ENCODE assay signal across 11 cellular contexts in genomic region chr10:61135276-61135721, GRCh38.
A peak's percentile ranks its signal among the peaks of the same experiment; 100 is the strongest.
DNase-seq lines count a peak whose midpoint lies in the region; ATAC-seq and TF ChIP-seq lines count a peak whose summit lies in the region.
"Had no signal": no experiment of that assay in that cellular context is flagged by ENCODE, and none has a peak within 500 bp of the region (broad histone marks: within the 10 kb centered on the region; RNA-seq: fewer than 3 reads in every experiment).

No MANE protein-coding gene starts in this region.

- DNase-seq in GM10266 (ENCODE audit: extremely low spot score) (peak; percentile 17), NCI-H526 treated with DMSO at 0.1 percent for 48 hours (lab: John Stamatoyannopoulos, UW) (peak; percentile 90), BE2C (no peak), NCI-H2227 treated with DMSO at 0.1 percent for 48 hours (lab: John Stamatoyannopoulos, UW) (no peak), natural killer cell (no peak)
- DNase-seq in activated naive CD4-positive, alpha-beta T cell treated with anti-CD3 and anti-CD28 coated beads, Interleukin-2, amount 10 ng/mL, durations not matched to agents 7 days and 5 days, result no peak
- DNase-seq: NCI-H1048; SHP77 treated with DMSO at 0.1 percent for 48 hours; stimulated activated CD4-positive, alpha-beta T cell treated with anti-CD3 and anti-CD28 coated beads, Interleukin-4, amount 100 ng/mL, for 4 hours had no signal

- intact Hi-C loops in natural killer cell (cut with micrococcal nuclease), result no loop called here

- ATAC-seq in GM19463 (IDR thresholded peaks at IDR 0.05; ENCODE audit: unreplicated experiment), result peak; percentile 97
- ATAC-seq in HG02981 (IDR thresholded peaks at IDR 0.05; ENCODE audit: unreplicated experiment), result peak; percentile 97
- no peak for ATAC-seq in natural killer cell

- H3K4me3 ChIP-seq in BE2C (ENCODE audit: low read depth, low read length), result no peak overlapping the region

- no peaks in the 10 kb centered on the region for H3K9me3 ChIP-seq in BE2C

- no peaks in the 10 kb centered on the region for H3K9me3 Mint-ChIP-seq in activated naive CD4-positive, alpha-beta T cell treated with anti-CD3 and anti-CD28 coated beads, Interleukin-2, amount 10 ng/mL, durations not matched to agents 7 days and 5 days
- no peaks in the 10 kb centered on the region for H3K9me3 Mint-ChIP-seq in natural killer cell

- H3K27ac Mint-ChIP-seq in activated naive CD4-positive, alpha-beta T cell treated with anti-CD3 and anti-CD28 coated beads, Interleukin-2, amount 10 ng/mL, durations not matched to agents 7 days and 5 days, result no peak overlapping the region
- no peak overlapping the region for H3K27ac Mint-ChIP-seq in natural killer cell

- H3K36me3 ChIP-seq in BE2C, result no peaks in the 10 kb centered on the region

- peaks cover 8% of the 10 kb centered on the region for H3K27me3 Mint-ChIP-seq in activated naive CD4-positive, alpha-beta T cell treated with anti-CD3 and anti-CD28 coated beads, Interleukin-2, amount 10 ng/mL, durations not matched to agents 7 days and 5 days
- H3K27me3 Mint-ChIP-seq in natural killer cell (ENCODE audit: low read depth in 2 of 2), result peaks cover 0 to 4% of the 10 kb centered on the region in 2 donors

- no peaks in the 10 kb centered on the region for H3K4me1 ChIP-seq in BE2C

- H3K36me3 Mint-ChIP-seq in activated naive CD4-positive, alpha-beta T cell treated with anti-CD3 and anti-CD28 coated beads, Interleukin-2, amount 10 ng/mL, durations not matched to agents 7 days and 5 days, result no peaks in the 10 kb centered on the region
- H3K36me3 Mint-ChIP-seq in natural killer cell, result no peaks in the 10 kb centered on the region

- CTCF ChIA-PET in activated naive CD4-positive, alpha-beta T cell treated with anti-CD3 and anti-CD28 coated beads, Interleukin-2, amount 10 ng/mL, durations not matched to agents 7 days and 5 days (lab: Charles Lee), result no interaction called here

- H3K4me1 Mint-ChIP-seq in activated naive CD4-positive, alpha-beta T cell treated with anti-CD3 and anti-CD28 coated beads, Interleukin-2, amount 10 ng/mL, durations not matched to agents 7 days and 5 days, result no peaks in the 10 kb centered on the region
- no peaks in the 10 kb centered on the region for H3K4me1 Mint-ChIP-seq in natural killer cell

- no peak overlapping the region for H3K4me3 Mint-ChIP-seq in activated naive CD4-positive, alpha-beta T cell treated with anti-CD3 and anti-CD28 coated beads, Interleukin-2, amount 10 ng/mL, durations not matched to agents 7 days and 5 days
- H3K4me3 Mint-ChIP-seq in natural killer cell, result no peak overlapping the region

- TF ChIP-seq CTCF in GM10266 (IDR thresholded peaks at IDR 0.05; ENCODE audit: control insufficient read depth, insufficient read depth, low read depth, missing control alignments) (no peak), BE2C (IDR thresholded peaks at IDR 0.05; ENCODE audit: low read depth, low read length) (no peak), natural killer cell (IDR thresholded peaks at IDR 0.05) (no peak)

- no peaks in the 10 kb centered on the region for H3K27me3 ChIP-seq in BE2C

Comparison
In these comparisons a context has a peak if more than half of its experiments do, and no peak if none do; other contexts are left out.
1. DNase-seq: peak in GM10266 (single experiment) and NCI-H526 treated with DMSO at 0.1 percent for 48 hours (single experiment); none in activated naive CD4-positive, alpha-beta T cell treated with anti-CD3 and anti-CD28 coated beads, Interleukin-2, amount 10 ng/mL, durations not matched to agents 7 days and 5 days (single experiment), BE2C (single experiment), NCI-H2227 treated with DMSO at 0.1 percent for 48 hours (single experiment) and natural killer cell (single experiment).
2. ATAC-seq: peak in GM19463 (single experiment) and HG02981 (single experiment); none in natural killer cell (0 of 3).